In the genomic region with DNA sequence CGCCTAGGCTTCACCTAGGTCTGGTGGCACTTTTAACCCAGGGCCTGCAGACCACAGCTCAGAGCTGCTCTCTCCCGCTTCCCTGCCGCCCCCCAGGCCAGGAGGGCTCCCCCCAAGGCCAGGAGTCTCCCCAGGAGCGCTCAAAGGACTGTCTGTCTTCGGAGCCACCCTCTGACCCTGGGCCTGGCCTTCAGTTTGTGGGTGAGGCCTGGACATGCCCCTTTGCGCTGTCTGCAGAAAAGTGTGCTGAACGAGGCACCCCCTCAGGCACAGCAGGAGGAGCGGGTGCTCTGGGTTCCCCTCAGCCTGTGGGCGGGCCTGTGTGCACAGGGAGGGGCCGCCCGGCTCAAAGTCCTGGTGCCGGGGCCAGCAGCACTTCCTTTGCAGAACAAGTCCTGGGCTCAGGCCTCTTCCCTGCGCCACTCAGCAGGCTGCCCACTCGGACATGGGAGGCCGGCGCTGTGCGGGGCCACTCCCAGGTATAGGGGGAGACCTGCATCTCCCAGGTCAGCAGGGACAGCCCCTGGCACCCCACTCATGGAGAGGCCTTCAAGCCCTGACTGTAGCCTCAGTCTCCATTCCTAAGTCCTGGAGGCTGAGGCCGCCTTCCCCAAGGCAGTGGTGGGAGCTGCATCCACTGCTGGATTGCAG, we compare ENCODE assay signal across 17 cellular contexts. TPM values are rescaled to one million over a fixed set of nuclear protein-coding genes. Genes with fewer than 3 reads are reported as not detected.
DNase-seq lines count a peak whose midpoint lies in the region; FAIRE-seq and TF ChIP-seq lines count a peak whose summit lies in the region.
"Had no signal": no experiment of that assay in that cellular context is flagged by ENCODE, and none has a peak within 500 bp of the region (broad histone marks: within the 10 kb centered on the region; RNA-seq: fewer than 3 reads in every experiment).

No MANE protein-coding gene starts in this region.

- 92% methylated on average over 18 of the region's 18 CpGs; no CpG with 5 or more reads in 1 of the 2 experiments for WGBS in H1 (ENCODE audit: extremely low coverage in 1 of 2, insufficient coverage in 1 of 2, insufficient read length in 1 of 2, insufficient replicate concordance in 2 of 2, low coverage in 1 of 2, low lambda C conversion rate in 2 of 2, missing lambda C conversion rate in 1 of 2), 2 experiments

- POLR2A ChIA-PET in H1 (lab: Charles Lee; ENCODE audit: partially characterized antibody) = interaction anchor here (1.4 to 1.5 kb wide), 2 partner anchors 8 to 9 kb away, joined by 3 to 4 read pairs; no protein-coding TSS in a partner anchor

- H3K4me1 ChIP-seq in BLaER1 (peaks cover 86% of the 10 kb centered on the region), H1 (replicated peaks in 1 of 4; ENCODE audit: control insufficient read depth in 3 of 4, insufficient read depth in 4 of 4, low read length in 3 of 4) (peaks cover 0 to 10% (median 5%) of the 10 kb centered on the region in 4 experiments; a peak in 5 of 7 replicates), mucosa of rectum (ENCODE audit: control insufficient read depth in 2 of 2, insufficient read depth in 2 of 2, low read length in 2 of 2) (peaks cover 78 to 90% of the 10 kb centered on the region in 2 donors)

- H2BK15ac ChIP-seq in H1 (ENCODE audit: low read length) = no peak overlapping the region

- H3K36me3 ChIP-seq in BLaER1 = peaks cover 47% of the 10 kb centered on the region
- H3K36me3 ChIP-seq in KOPT-K1 (ENCODE audit: insufficient read depth, low read length) = peaks cover 57% of the 10 kb centered on the region
- 0 out of 8 replicates have a peak, but pooled peaks cover 0 to 3% (median 0%) of the 10 kb centered on the region in 4 experiments for H3K36me3 ChIP-seq in H1 (ENCODE audit: control insufficient read depth in 2 of 4, insufficient read depth in 4 of 4, low read length in 3 of 4)
- H3K36me3 ChIP-seq in mucosa of rectum (ENCODE audit: control insufficient read depth in 2 of 2, insufficient read depth in 2 of 2, low read length in 2 of 2) = peaks cover 0 to 4% of the 10 kb centered on the region in 2 donors

- H3K23ac ChIP-seq in H1 (ENCODE audit: insufficient read length) = no peak overlapping the region

- no peak for TF ChIP-seq RAD21 in H1 (IDR thresholded peaks at IDR 0.05 in 1 of 2, conservative IDR thresholded peaks at IDR 0.05 in 1 of 2; ENCODE audit: low read depth in 2 of 2, low read length in 2 of 2)

- no peak overlapping the region for H3K4ac ChIP-seq in H1 (replicated peaks; ENCODE audit: insufficient read length, low read depth, low read length)

- H3K9me3 ChIP-seq in BLaER1 (no peaks in the 10 kb centered on the region), KOPT-K1 (ENCODE audit: insufficient read depth, low read length, poor library complexity, severe bottlenecking) (no peaks in the 10 kb centered on the region), H1 (ENCODE audit: insufficient read depth in 2 of 2, low read depth in 1 of 2, low read length in 1 of 2) (no peaks in the 10 kb centered on the region), mucosa of rectum (ENCODE audit: control insufficient read depth in 2 of 2, low read length in 2 of 2) (no peaks in the 10 kb centered on the region)

- no peak overlapping the region for H3K4me3 ChIP-seq in BLaER1
- no peak overlapping the region for H3K4me3 ChIP-seq in H1 (ENCODE audit: extremely low read depth in 1 of 4, insufficient read depth in 2 of 4, low read depth in 3 of 4, low read length in 4 of 4)
- H3K4me3 ChIP-seq in mucosa of rectum (ENCODE audit: low read length in 2 of 2) = peak overlapping the region; percentile 16 to 45

- H3K4me2 ChIP-seq in BLaER1 = peak overlapping the region; percentile 89
- no peak overlapping the region for H3K4me2 ChIP-seq in H1 (ENCODE audit: insufficient read depth in 1 of 2, low read depth in 2 of 2, low read length in 2 of 2)

- CTCF ChIA-PET in H1 (lab: Charles Lee; ENCODE audit: partially characterized antibody) = interaction anchor here (1.5 to 22.9 kb wide), 4 partner anchors 9 to 48 kb away, joined by 5 to 307 read pairs (median 156); partner anchors contain the start of gene DEGS2

- H3K27ac ChIP-seq in BLaER1 = peak overlapping the region; percentile 78
- peak overlapping the region; percentile 70 for H3K27ac ChIP-seq in KOPT-K1 (ENCODE audit: low read depth, low read length, poor library complexity, severe bottlenecking)
- H3K27ac ChIP-seq in H1 (ENCODE audit: low read depth, low read length) = no peak overlapping the region; the same call in 1 of the 2 replicates
- peak overlapping the region; percentile 93 for H3K27ac ChIP-seq in mucosa of rectum (ENCODE audit: low read depth in 2 of 2, low read length in 2 of 2)

- H4K5ac ChIP-seq in H1 (ENCODE audit: insufficient read length, low read depth, low read length) = no peak overlapping the region

- 0 out of 2 replicates have a peak overlapping the region, but pooled peaks have one; percentile 35 for H2BK5ac ChIP-seq in H1 (ENCODE audit: low read depth, low read length)

- TF ChIP-seq EP300 in H1 (IDR thresholded peaks at IDR 0.05; ENCODE audit: borderline replicate concordance in 1 of 2, low read depth in 2 of 2, low read length in 2 of 2) = no peak

- no peak for TF ChIP-seq CTCF in H1 (IDR thresholded peaks at IDR 0.05; ENCODE audit: control extremely low read depth in 1 of 3, insufficient read depth in 1 of 3, low read depth in 1 of 3, low read length in 3 of 3)

- no peak overlapping the region for H3K56ac ChIP-seq in H1 (replicated peaks; ENCODE audit: insufficient read length, low read depth, low read length)

- H3K79me2 ChIP-seq in H1 (ENCODE audit: control insufficient read depth in 1 of 2, insufficient read depth in 2 of 2, low read length in 2 of 2) = no peaks in the 10 kb centered on the region; a peak in 1 of 4 replicates

- H3K79me1 ChIP-seq in H1 (ENCODE audit: low read depth, low read length) = no peaks in the 10 kb centered on the region

- no peak overlapping the region for H2AK5ac ChIP-seq in H1 (ENCODE audit: low read depth, low read length)

- no peak overlapping the region for H2BK20ac ChIP-seq in H1 (ENCODE audit: low read length)

- H3K14ac ChIP-seq in H1 (ENCODE audit: insufficient read length) = no peak overlapping the region

- H3K23me2 ChIP-seq in H1 (ENCODE audit: low read depth, low read length) = no peaks in the 10 kb centered on the region

- H4K20me1 ChIP-seq in BLaER1 = no peaks in the 10 kb centered on the region; the same call in 1 of the 2 replicates
- peaks cover 0 to 8% of the 10 kb centered on the region in 2 experiments for H4K20me1 ChIP-seq in H1 (replicated peaks in 1 of 2; ENCODE audit: control insufficient read depth in 1 of 2, insufficient read depth in 2 of 2, low read length in 2 of 2)

- H2AFZ ChIP-seq in H1 (ENCODE audit: low read length) = no peak overlapping the region

- no peaks in the 10 kb centered on the region for H3K27me3 ChIP-seq in BLaER1
- no peaks in the 10 kb centered on the region for H3K27me3 ChIP-seq in H1 (replicated peaks in 1 of 4; ENCODE audit: control insufficient read depth in 3 of 4, extremely low read depth in 1 of 4, insufficient read depth in 3 of 4, low read length in 3 of 4)
- no peaks in the 10 kb centered on the region for H3K27me3 ChIP-seq in mucosa of rectum (ENCODE audit: control insufficient read depth in 2 of 2, insufficient read depth in 2 of 2, low read length in 2 of 2)

- no peak for FAIRE-seq in H1 (lab: Jason Lieb, UNC)
- FAIRE-seq: RCC 7860 had no signal

- no peak overlapping the region for H4K91ac ChIP-seq in H1 (replicated peaks; ENCODE audit: insufficient read length, low read length)

- peak overlapping the region; percentile 60; the same call in 1 of the 2 replicates for H4K8ac ChIP-seq in H1 (ENCODE audit: extremely low read depth, insufficient read depth, low read length)

- DNase-seq in H1 (ENCODE audit: low read depth in 1 of 2, low spot score in 2 of 2) (no peak), glomerular visceral epithelial cell (ENCODE audit: extremely low spot score) (no peak), NCI-H1436 treated with DMSO at 0.1 percent for 48 hours (lab: John Stamatoyannopoulos, UW) (no peak), NCI-H1417 treated with DMSO at 0.1 percent for 48 hours (lab: John Stamatoyannopoulos, UW) (no peak), SK-N-DZ (ENCODE audit: low spot score) (no peak)
- DNase-seq: activated CD4-positive, CD25-positive, alpha-beta regulatory T cell; activated effector memory CD4-positive, alpha-beta T cell treated with anti-CD3 and anti-CD28 coated beads, Interleukin-2, amount 50 U/mL, for 16 hours; EL; KBM-7; naive B cell; NCI-H1092 treated with DMSO at 0.1 percent for 48 hours had no signal

- no peak overlapping the region for H2BK120ac ChIP-seq in H1 (replicated peaks; ENCODE audit: low read depth, low read length)

- H3K9ac ChIP-seq in BLaER1 = peak overlapping the region; percentile 45; the same call in 1 of the 2 replicates
- no peak overlapping the region for H3K9ac ChIP-seq in H1 (replicated peaks in 1 of 4; ENCODE audit: extremely low read depth in 1 of 4, low read depth in 3 of 4, low read length in 3 of 4)
- H3K9ac ChIP-seq in mucosa of rectum (ENCODE audit: low read depth in 1 of 2, low read length in 2 of 2) = peak overlapping the region; percentile 43 to 72

- no peak for TF ChIP-seq POLR2A in H1 (IDR thresholded peaks at IDR 0.05; ENCODE audit: control extremely low read depth in 1 of 2, low read depth in 2 of 2, low read length in 2 of 2)

- no peak overlapping the region for H3K18ac ChIP-seq in H1 (ENCODE audit: extremely low read depth, low read length)

- H2BK12ac ChIP-seq in H1 (ENCODE audit: low read depth, low read length) = no peak overlapping the region

TF ChIP-seq in H1, 55 proteins besides CTCF, POLR2A, EP300 and RAD21 (continues in another document):
- TF ChIP-seq SIX5 (IDR thresholded peaks at IDR 0.05; ENCODE audit: low read depth, low read length) (no peak), ZNF274 (IDR thresholded peaks at IDR 0.05; ENCODE audit: borderline replicate concordance, extremely low read depth, low read length) (no peak), RXRA (IDR thresholded peaks at IDR 0.05; ENCODE audit: insufficient read depth, low read depth, low read length) (no peak), EZH2 (IDR thresholded peaks at IDR 0.05; ENCODE audit: low read depth, low read length, severe bottlenecking) (no peak)

RNA-seq across cellular contexts. Expression of gene DEGS2, which starts 14.3 kb away (rescaled TPM):
- total RNA-seq in H1 (2021; fragmentation: NEBNext Ultra II Directional; extraction: Animal tissue kit (Norgen Biotek cat#: 25700)) = 0.61 and 0.94 TPM in 2 replicates
- polyA plus RNA-seq in H1 (2011; rRNA removed) = 0.60 and 0.82 TPM in 2 replicates
- polyA plus RNA-seq in H1 (2011; cell fraction: cytosol; rRNA removed) = 0.37 TPM
- 1.0 TPM for polyA plus RNA-seq in H1 (2011; cell fraction: nucleus; rRNA removed)
- 0.39 to 1.5 TPM (median 0.71 TPM) in 4 replicates for polyA plus RNA-seq in H1 (2012, experiment 1 of 2)
- polyA plus RNA-seq in H1 (2012, experiment 2 of 2) = 1.3 TPM
- polyA plus RNA-seq in H1 (2013, experiment 1 of 2) = 0.61 TPM
- 0.55 TPM for polyA plus RNA-seq in H1 (2013, experiment 2 of 2)
- 0.07 and 0.19 TPM in 2 replicates for polyA minus RNA-seq in H1 (2011; rRNA and poly(A)+ RNA removed)
- not detected for polyA minus RNA-seq in H1 (2011; cell fraction: cytosol; rRNA and poly(A)+ RNA removed)
- polyA minus RNA-seq in H1 (2011; cell fraction: nucleus; rRNA and poly(A)+ RNA removed) = 1.5 TPM
- not detected in 2 replicates for polyA plus RNA-seq in SK-N-DZ (2014; cell fraction: cytosol; rRNA removed)
- polyA plus RNA-seq in SK-N-DZ (2014; cell fraction: nucleus; rRNA removed) = 0.04 TPM in 1 of 2 replicates, not detected in the other
- total RNA-seq: T-helper 1 cell treated with Interleukin-12 subunit alpha and Interleukin-12 subunit beta and Interleukin-4 antibody, amounts not matched to agents 30 ng/mL and 1 ng/mL, for 36 hours had no signal
- polyA plus RNA-seq: AG04450 had no signal

Comparison
In these comparisons a context has a peak if more than half of its experiments do, and no peak if none do; other contexts are left out.
1. H3K4me3 ChIP-seq: peak in mucosa of rectum (2 of 2); none in BLaER1 (single experiment) and H1 (0 of 4).
2. H3K9ac ChIP-seq: peak in BLaER1 (single experiment) and mucosa of rectum (2 of 2); none in H1 (0 of 4).